ENCODE assay signal across 8 cellular contexts in the genomic region with DNA sequence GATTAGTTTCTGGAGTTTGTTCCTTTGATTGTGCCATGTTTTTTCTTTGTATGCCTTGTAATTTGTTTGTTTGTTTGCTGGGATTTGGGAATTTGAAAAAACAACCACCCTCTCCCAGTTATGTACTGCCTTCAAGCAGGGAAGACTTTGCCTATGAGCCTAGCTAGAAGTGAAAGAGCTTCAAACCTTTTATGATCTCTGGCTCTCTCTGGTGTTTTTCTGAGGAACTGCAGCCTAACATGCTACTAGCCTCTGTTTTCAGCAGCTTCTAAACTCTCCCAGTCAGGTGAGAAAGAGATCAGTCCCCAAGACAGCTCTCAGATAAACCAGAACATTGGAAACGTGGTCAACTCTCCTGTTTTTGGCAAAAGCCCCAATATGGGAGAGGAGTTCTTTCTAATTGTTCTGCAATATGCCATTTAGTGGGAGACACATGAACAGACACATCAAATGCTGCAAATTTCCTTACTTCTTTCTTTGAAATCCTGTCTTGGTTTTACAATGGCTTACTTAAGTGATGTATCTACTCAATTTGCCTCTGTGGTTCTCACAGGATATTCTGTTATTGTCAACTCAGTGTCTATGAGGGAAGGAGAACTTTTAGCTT.
DNase-seq lines count a peak whose midpoint lies in the region; ATAC-seq, FAIRE-seq and TF ChIP-seq lines count a peak whose summit lies in the region.

No MANE protein-coding gene starts in this region.

- H3K36me3 ChIP-seq in SU-DHL-6 (ENCODE audit: low read length) = no peaks in the 10 kb centered on the region
- H3K36me3 ChIP-seq in brain microvascular endothelial cell (replicated peaks) = no peaks in the 10 kb centered on the region

- ATAC-seq in GM18502 (IDR thresholded peaks at IDR 0.05; ENCODE audit: poor library complexity, unreplicated experiment) (peak; percentile 97), HG02884 (IDR thresholded peaks at IDR 0.05; ENCODE audit: unreplicated experiment) (peak; percentile 96)

- in situ Hi-C loops in brain microvascular endothelial cell (cut with HindIII; ENCODE audit: low pct_ligation_motif_present, low sequenced_read_pairs) = no loop called here

- H3K27ac ChIP-seq in SU-DHL-6 (ENCODE audit: low read depth, low read length) (no peak overlapping the region), brain microvascular endothelial cell (no peak overlapping the region)

- H2AFZ ChIP-seq in SU-DHL-6 (ENCODE audit: low read depth, low read length, severe bottlenecking) = no peak overlapping the region

- TF ChIP-seq CTCF in SU-DHL-6 (IDR thresholded peaks at IDR 0.05; ENCODE audit: insufficient read depth, low read length, poor library complexity, severe bottlenecking) (peak; percentile 54), brain microvascular endothelial cell (IDR thresholded peaks at IDR 0.05; ENCODE audit: low read depth, low read length, missing control alignments) (peak; percentile 91)

- H3K9me3 ChIP-seq in SU-DHL-6 (ENCODE audit: insufficient read depth, low read length) = peaks cover 6% of the 10 kb centered on the region; the same call in 1 of the 2 replicates

- peak; percentile 95 for FAIRE-seq in islet of Langerhans (lab: Jason Lieb, UNC)

- H3K4me2 ChIP-seq in SU-DHL-6 (ENCODE audit: low read depth, low read length, poor library complexity, severe bottlenecking) = no peak overlapping the region

- H3K79me2 ChIP-seq in SU-DHL-6 (ENCODE audit: insufficient read depth, low read length) = no peaks in the 10 kb centered on the region

- no peak overlapping the region for H3K9ac ChIP-seq in SU-DHL-6 (ENCODE audit: low read length)

- H3K27me3 ChIP-seq in SU-DHL-6 (ENCODE audit: low read length) (no peaks in the 10 kb centered on the region), brain microvascular endothelial cell (replicated peaks) (no peaks in the 10 kb centered on the region)

- H3K4me3 ChIP-seq in SU-DHL-6 (ENCODE audit: insufficient read depth, low read length, poor library complexity, severe bottlenecking) (no peak overlapping the region), brain microvascular endothelial cell (ENCODE audit: low read depth, low read length) (no peak overlapping the region)

- DNase-seq in AG08395 (ENCODE audit: low spot score) = peak; percentile 70
- peak; percentile 15 for DNase-seq in NCI-H1417 treated with DMSO at 0.1 percent for 48 hours (lab: John Stamatoyannopoulos, UW)
- peak; percentile 80 for DNase-seq in brain microvascular endothelial cell
- DNase-seq in stimulated activated CD4-positive, alpha-beta T cell treated with anti-CD3 and anti-CD28 coated beads, Interleukin-4, amount 100 ng/mL, for 1 hour = peak; percentile 3

- H4K20me1 ChIP-seq in SU-DHL-6 (ENCODE audit: low read depth, low read length) = no peaks in the 10 kb centered on the region

- H3K9me2 ChIP-seq in SU-DHL-6 (replicated peaks; ENCODE audit: insufficient read depth, low read length) = no peaks in the 10 kb centered on the region

- no peaks in the 10 kb centered on the region for H3F3A ChIP-seq in SU-DHL-6 (ENCODE audit: insufficient read depth)

Comparison
In these comparisons a context has a peak if more than half of its experiments do, and no peak if none do; other contexts are left out.
1. DNase-seq: peak in every context shown above with its lines; median percentile 80 in brain microvascular endothelial cell; 70 in AG08395; 15 in NCI-H1417 treated with DMSO at 0.1 percent for 48 hours; 3 in stimulated activated CD4-positive, alpha-beta T cell treated with anti-CD3 and anti-CD28 coated beads, Interleukin-4, amount 100 ng/mL, for 1 hour.